ENCODE assay signal across 25 cellular contexts in genomic region chr3:32089476-32089875, GRCh38.
"Had no signal": no experiment of that assay in that cellular context is flagged by ENCODE, and none has a peak within 500 bp of the region (broad histone marks: within the 10 kb centered on the region; RNA-seq: fewer than 3 reads in every experiment).

No MANE protein-coding gene starts in this region.

- H3K36me3 ChIP-seq: gastroesophageal sphincter, heart left ventricle, ovary, right atrium auricular region, sigmoid colon, tibial artery had no signal

- FAIRE-seq: endometrium, kidney had no signal

- ATAC-seq: effector memory CD8-positive, alpha-beta T cell; gastroesophageal sphincter; heart left ventricle; left lobe of liver; natural killer cell; psoas muscle; stimulated activated memory B cell treated with anti-CD40 and anti-IgM and Interleukin-4, amounts not matched to agents 10 μg/mL and 1 μg/mL and 100 μg/mL, for 72 hours; stimulated activated naive CD8-positive, alpha-beta T cell treated with anti-CD3 and anti-CD28 coated beads, Interleukin-15, Interleukin-2, amounts not matched to agents 100 U/mL and 50 U/mL, for 24 hours had no signal

- DNase-seq: cerebellar nuclear complex; cortex of kidney; effector memory CD8-positive, alpha-beta T cell; foreskin fibroblast; heart left ventricle; kidney; natural killer cell; occipital lobe; ovary; posterior cingulate gyrus; psoas muscle; sigmoid colon; stimulated activated CD4-positive, alpha-beta T cell treated with anti-CD3 and anti-CD28 coated beads, Interleukin-2, amount 100 ng/mL, for 24 hours; stimulated activated CD4-positive, alpha-beta T cell treated with anti-CD3 and anti-CD28 coated beads, Interleukin-4, amount 100 ng/mL, for 4 hours; stimulated activated naive CD8-positive, alpha-beta T cell treated with anti-CD3 and anti-CD28 coated beads, Interleukin-15, Interleukin-2, amounts not matched to agents 100 U/mL and 50 U/mL, for 24 hours; substantia nigra; testis; tibial artery had no signal

- H3K4me1 ChIP-seq: heart left ventricle, psoas muscle, right atrium auricular region, sigmoid colon, testis had no signal

- H3K27me3 ChIP-seq: gastroesophageal sphincter, heart left ventricle, hepatocyte, ovary, right atrium auricular region, sigmoid colon, testis had no signal

- H3K4me3 ChIP-seq: gastroesophageal sphincter, heart left ventricle, hepatocyte, lung, ovary, psoas muscle, right atrium auricular region, sigmoid colon, testis, tibial artery had no signal

- H3K9me3 ChIP-seq: gastroesophageal sphincter, heart left ventricle, ovary, psoas muscle, right atrium auricular region, testis, tibial artery had no signal

- H3K27ac ChIP-seq: gastroesophageal sphincter, heart left ventricle, hepatocyte, ovary, psoas muscle, right atrium auricular region, sigmoid colon, testis, tibial artery had no signal
